ENCODE assay signal across 12 cellular contexts in the genomic region with DNA sequence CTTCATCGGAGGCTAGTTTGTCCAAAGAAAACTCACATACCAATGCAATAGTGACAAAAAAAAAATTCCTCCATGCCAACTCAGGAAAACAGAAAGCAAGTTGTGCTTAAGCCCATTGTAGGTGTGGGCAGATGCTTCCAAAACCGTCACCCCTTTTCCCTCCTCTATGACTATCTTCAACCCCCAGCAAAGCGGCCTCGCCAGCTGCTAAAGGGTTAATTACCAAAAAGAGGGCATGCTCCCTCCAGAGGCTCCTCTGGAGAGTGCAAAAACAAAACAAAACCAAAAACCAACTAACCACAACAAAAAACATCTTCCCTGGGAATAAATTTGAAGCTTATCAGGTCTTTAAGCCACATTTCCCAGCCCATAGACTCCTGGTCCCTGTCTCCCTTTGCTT. TPM values are rescaled to one million over a fixed set of nuclear protein-coding genes. Genes with fewer than 3 reads are reported as not detected.
DNase-seq lines count a peak whose midpoint lies in the region; ATAC-seq and TF ChIP-seq lines count a peak whose summit lies in the region.
"Had no signal": no experiment of that assay in that cellular context is flagged by ENCODE, and none has a peak within 500 bp of the region (broad histone marks: within the 10 kb centered on the region; RNA-seq: fewer than 3 reads in every experiment).

No MANE protein-coding gene starts in this region.

- BruUV-seq in A673 (replicated peaks; lab: Mats Ljungman, UMichigan): no TSS peak

- H3K9ac ChIP-seq in HUES64 (ENCODE audit: low read depth, low read length) (no peak overlapping the region), duodenal mucosa (ENCODE audit: low read depth in 1 of 2, low read length in 2 of 2) (peak overlapping the region; percentile 35 to 68), mucosa of rectum (ENCODE audit: low read depth in 1 of 2, low read length in 2 of 2) (peak overlapping the region; percentile 74 to 76)

- DNase-seq in A673 (ENCODE audit: low spot score): peak; percentile 34
- no peak for DNase-seq in G401 (ENCODE audit: low spot score)
- no peak for DNase-seq in SHP77 treated with DMSO at 0.1 percent for 48 hours (lab: John Stamatoyannopoulos, UW)
- DNase-seq: CD4-positive, alpha-beta T cell; NCI-H69; stimulated activated naive CD4-positive, alpha-beta T cell treated with Interleukin-2 at 50 U/mL for 16 hours had no signal

- H3K4me3 ChIP-seq in A673 (ENCODE audit: low read depth, low read length, poor library complexity, severe bottlenecking) (no peak overlapping the region), HUES64 (ENCODE audit: low read length) (peak overlapping the region; percentile 53; the same call in 1 of the 2 replicates), duodenal mucosa (ENCODE audit: low read depth in 1 of 2, low read length in 2 of 2) (peak overlapping the region; percentile 55 to 57), mucosa of rectum (ENCODE audit: low read length in 2 of 2) (peak overlapping the region; percentile 62 to 78)

- in situ Hi-C loops in G401 (cut with HindIII; ENCODE audit: low sequenced_read_pairs): no loop called here

- peak; percentile 51; the same call in 1 of the 2 replicates for TF ChIP-seq CTCF in A673 (conservative IDR thresholded peaks at IDR 0.05; ENCODE audit: low read depth, low read length)

- CTCF ChIA-PET in A673 (lab: Charles Lee): interaction anchor here (0.5 to 1.0 kb wide), 3 partner anchors 15 to 51 kb away, joined by 3 read pairs; no protein-coding TSS in a partner anchor

- peaks cover 8% of the 10 kb centered on the region for H3K4me1 ChIP-seq in A673 (ENCODE audit: insufficient read depth, low read length, poor library complexity, severe bottlenecking)
- peaks cover 16% of the 10 kb centered on the region for H3K4me1 ChIP-seq in HUES64 (ENCODE audit: insufficient read depth, low read length)
- peaks cover 0 to 3% of the 10 kb centered on the region in 2 donors for H3K4me1 ChIP-seq in duodenal mucosa (ENCODE audit: control insufficient read depth in 1 of 2, insufficient read depth in 2 of 2, low read length in 2 of 2)
- H3K4me1 ChIP-seq in mucosa of rectum (ENCODE audit: control insufficient read depth in 2 of 2, insufficient read depth in 2 of 2, low read length in 2 of 2): peaks cover 0 to 3% of the 10 kb centered on the region in 2 donors

- H3K27me3 ChIP-seq in A673 (replicated peaks; ENCODE audit: insufficient read depth, low read depth, low read length, poor library complexity): no peaks in the 10 kb centered on the region
- peaks cover 20% of the 10 kb centered on the region for H3K27me3 ChIP-seq in HUES64 (ENCODE audit: insufficient read depth, low read length)
- H3K27me3 ChIP-seq in duodenal mucosa (ENCODE audit: control insufficient read depth in 1 of 2, insufficient read depth in 2 of 2, low read length in 2 of 2): peaks cover 35 to 46% of the 10 kb centered on the region in 2 donors
- peaks cover 15 to 30% of the 10 kb centered on the region in 2 donors for H3K27me3 ChIP-seq in mucosa of rectum (ENCODE audit: control insufficient read depth in 2 of 2, insufficient read depth in 2 of 2, low read length in 2 of 2)

- H3K36me3 ChIP-seq in A673 (ENCODE audit: insufficient read depth, low read length, poor library complexity, severe bottlenecking) (no peaks in the 10 kb centered on the region), HUES64 (ENCODE audit: insufficient read depth, low read length) (no peaks in the 10 kb centered on the region), duodenal mucosa (ENCODE audit: control insufficient read depth in 1 of 2, insufficient read depth in 2 of 2, low read length in 2 of 2) (no peaks in the 10 kb centered on the region), mucosa of rectum (ENCODE audit: control insufficient read depth in 2 of 2, insufficient read depth in 2 of 2, low read length in 2 of 2) (no peaks in the 10 kb centered on the region)
- H3K36me3 ChIP-seq: neutrophil had no signal

- no peak for ATAC-seq in HG02588 (IDR thresholded peaks at IDR 0.05; ENCODE audit: unreplicated experiment)
- ATAC-seq in GM19328 (IDR thresholded peaks at IDR 0.05; ENCODE audit: unreplicated experiment): no peak

- intact Hi-C loops in A673 (cut with micrococcal nuclease; ENCODE audit: unreplicated experiment): no loop called here

- H3K27ac ChIP-seq in A673 (ENCODE audit: low read depth, low read length, poor library complexity, severe bottlenecking) (no peak overlapping the region), HUES64 (ENCODE audit: low read depth, low read length) (no peak overlapping the region), duodenal mucosa (ENCODE audit: low read depth, low read length) (peak overlapping the region; percentile 1), mucosa of rectum (ENCODE audit: low read depth in 2 of 2, low read length in 2 of 2) (peak overlapping the region; percentile 59 to 82)
- H3K27ac ChIP-seq: neutrophil had no signal

- H3K9me3 ChIP-seq in A673 (ENCODE audit: low read depth, low read length, poor library complexity, severe bottlenecking): no peaks in the 10 kb centered on the region
- H3K9me3 ChIP-seq in HUES64 (ENCODE audit: insufficient read depth, low read depth, low read length): no peaks in the 10 kb centered on the region
- no peaks in the 10 kb centered on the region for H3K9me3 ChIP-seq in duodenal mucosa (ENCODE audit: control insufficient read depth in 1 of 2, low read length in 2 of 2)
- H3K9me3 ChIP-seq in mucosa of rectum (ENCODE audit: control insufficient read depth in 2 of 2, low read length in 2 of 2): no peaks in the 10 kb centered on the region
- H3K9me3 ChIP-seq: neutrophil had no signal

- WGBS in HUES64: 43% methylated on average over 4 of the region's 4 CpGs

- POLR2A ChIA-PET in A673 (lab: Charles Lee; ENCODE audit: low non-redundant PET): no interaction called here

RNA-seq across cellular contexts. Expression of a gene that starts 1.2 kb away (rescaled TPM):
- 0.20 TPM in 1 of 2 replicates, not detected in the other for total RNA-seq in A673 (2021)
- polyA plus RNA-seq in HUES64 (2013, experiment 1 of 2): 0.25 TPM
- polyA plus RNA-seq in HUES64 (2013, experiment 2 of 2): 0.38 TPM
- 2.4 and 2.5 TPM in 2 replicates for total RNA-seq in G401 (2014; rRNA removed; shearing (Covaris generic))
- total RNA-seq: CD4-positive, alpha-beta T cell had no signal

RNA-seq across cellular contexts. Expression of a gene that starts 10.1 kb away (rescaled TPM):
- total RNA-seq in A673 (2021): 111 and 112 TPM in 2 replicates
- polyA plus RNA-seq in HUES64 (2013, experiment 1 of 2): 48.7 TPM
- 46.6 TPM for polyA plus RNA-seq in HUES64 (2013, experiment 2 of 2)
- total RNA-seq in G401 (2014; rRNA removed; shearing (Covaris generic)): 71.1 and 85.0 TPM in 2 replicates

RNA-seq across cellular contexts. Expression of a gene that starts 37.3 kb away (rescaled TPM):
- 59.3 and 74.1 TPM in 2 replicates for total RNA-seq in A673 (2021)
- polyA plus RNA-seq in HUES64 (2013, experiment 1 of 2): 31.1 TPM
- polyA plus RNA-seq in HUES64 (2013, experiment 2 of 2): 37.5 TPM
- total RNA-seq in G401 (2014; rRNA removed; shearing (Covaris generic)): 60.2 and 79.5 TPM in 2 replicates

RNA-seq across cellular contexts. Expression of a gene that starts 56.5 kb away (rescaled TPM):
- 1.2 and 2.6 TPM in 2 replicates for total RNA-seq in A673 (2021)
- polyA plus RNA-seq in HUES64 (2013, experiment 1 of 2): 3.5 TPM
- polyA plus RNA-seq in HUES64 (2013, experiment 2 of 2): 8.4 TPM
- 0.31 and 4.2 TPM in 2 replicates for total RNA-seq in G401 (2014; rRNA removed; shearing (Covaris generic))

Comparison
In these comparisons a context has a peak if more than half of its experiments do, and no peak if none do; other contexts are left out.
1. H3K27ac ChIP-seq: peak in duodenal mucosa (single experiment) and mucosa of rectum (2 of 2); none in A673 (single experiment) and HUES64 (single experiment).